Comparison of ENCODE assay signal across 2 cellular contexts in genomic region chr3:45191424-45191823, GRCh38.
A peak's percentile ranks its signal among the peaks of the same experiment; 100 is the strongest.
TF ChIP-seq lines count a peak whose summit lies in the region.

No MANE protein-coding gene starts in this region.

TF ChIP-seq in GM12891, 5 proteins besides CTCF, POLR2A, EP300 and RAD21:
- TF ChIP-seq POLR2AphosphoS5 (IDR thresholded peaks at IDR 0.05; ENCODE audit: low read depth, low read length) (no peak), SPI1 (IDR thresholded peaks at IDR 0.05; ENCODE audit: low read depth, low read length) (peak; percentile 46)

TF ChIP-seq in K562, 482 proteins besides CTCF, POLR2A, EP300 and RAD21:
- TF ChIP-seq NFE2L1 (tag; IDR thresholded peaks at IDR 0.05; ENCODE audit: borderline replicate concordance, low read depth): no peak
- no peak for TF ChIP-seq CBFB (CRISPR knock-in tag; IDR thresholded peaks at IDR 0.05)
- TF ChIP-seq CCAR2 (IDR thresholded peaks at IDR 0.05; ENCODE audit: low read depth, low read length): no peak
- TF ChIP-seq REST (CRISPR knock-in tag; IDR thresholded peaks at IDR 0.05; ENCODE audit: low read depth): no peak
- TF ChIP-seq RBM17 (IDR thresholded peaks at IDR 0.05; ENCODE audit: borderline replicate concordance, low read depth, low read length): no peak
- TF ChIP-seq SPI1 (IDR thresholded peaks at IDR 0.05; ENCODE audit: borderline replicate concordance, low read depth, low read length): peak; percentile 94
- no peak for TF ChIP-seq ETV6 (IDR thresholded peaks at IDR 0.05; ENCODE audit: borderline replicate concordance in 1 of 2, low read depth in 2 of 2, low read length in 1 of 2)
- TF ChIP-seq ETV6 (CRISPR knock-in tag; IDR thresholded peaks at IDR 0.05; ENCODE audit: borderline replicate concordance): no peak
- TF ChIP-seq KDM2B (CRISPR knock-in tag; IDR thresholded peaks at IDR 0.05): no peak
- TF ChIP-seq HLTF (IDR thresholded peaks at IDR 0.05): no peak
- TF ChIP-seq L3MBTL2 (IDR thresholded peaks at IDR 0.05): 0 out of 2 replicates have a peak, but pooled peaks have one; percentile 7
- TF ChIP-seq NR2C2 (CRISPR knock-in tag; IDR thresholded peaks at IDR 0.05): no peak
- TF ChIP-seq NR2C2 (tag; IDR thresholded peaks at IDR 0.05): no peak
- no peak for TF ChIP-seq HDAC3 (IDR thresholded peaks at IDR 0.05; ENCODE audit: borderline replicate concordance, partially characterized antibody)
- TF ChIP-seq HMBOX1 (IDR thresholded peaks at IDR 0.05): peak; percentile 63
- no peak for TF ChIP-seq GATAD2B (IDR thresholded peaks at IDR 0.05; ENCODE audit: borderline replicate concordance)
TF ChIP-seq in K562: peak in this region for 3.
